1 cellular context compared by ENCODE assay signal in genomic region chr11:74592441-74593362, GRCh38.
TF ChIP-seq lines count a peak whose summit lies in the region.

Gene POLD3, plus strand, starts transcription at chr11:74592582. Its CDS starts 77 bp downstream, at chr11:74592659.

TF ChIP-seq in HEK293, 187 proteins besides CTCF, POLR2A, EP300 and RAD21 (continued from another document):
- peak; percentile 66; the same call in 1 of the 2 replicates for TF ChIP-seq ZNF692 (tag by site-specific recombination; IDR thresholded peaks at IDR 0.05)
- TF ChIP-seq YY2 (tag by site-specific recombination; IDR thresholded peaks at IDR 0.05): peak; percentile 44; the same call in 1 of the 2 replicates
- peak; percentile 47; the same call in 1 of the 2 replicates for TF ChIP-seq ZNF24 (tag by site-specific recombination; IDR thresholded peaks at IDR 0.05)
- TF ChIP-seq ZNF391 (tag by site-specific recombination; IDR thresholded peaks at IDR 0.05; ENCODE audit: borderline replicate concordance, low read depth): peak; percentile 79
- peak; percentile 42; the same call in 1 of the 2 replicates for TF ChIP-seq ZEB2 (tag by site-specific recombination; IDR thresholded peaks at IDR 0.05)
- no peak for TF ChIP-seq ZSCAN23 (tag by site-specific recombination; IDR thresholded peaks at IDR 0.05)
- TF ChIP-seq KLF16 (tag by site-specific recombination; IDR thresholded peaks at IDR 0.05): no peak
- no peak for TF ChIP-seq ZNF311 (tag by site-specific recombination; IDR thresholded peaks at IDR 0.05; ENCODE audit: borderline replicate concordance)
